Comparison of ENCODE assay signal across 12 cellular contexts in genomic region chr2:185338104-185338503, GRCh38.
DNase-seq lines count a peak whose midpoint lies in the region; TF ChIP-seq lines count a peak whose summit lies in the region.
"Had no signal": no experiment of that assay in that cellular context is flagged by ENCODE, and none has a peak within 500 bp of the region (broad histone marks: within the 10 kb centered on the region; RNA-seq: fewer than 3 reads in every experiment).

No MANE protein-coding gene starts in this region.

- CTCF ChIA-PET in mammary epithelial cell (lab: Charles Lee; ENCODE audit: low non-redundant PET), result no interaction called here
- CTCF ChIA-PET in activated naive CD4-positive, alpha-beta T cell treated with anti-CD3 and anti-CD28 coated beads, Interleukin-2, amount 10 ng/mL, durations not matched to agents 7 days and 5 days (lab: Charles Lee), result no interaction called here

- H3K9me3 Mint-ChIP-seq in activated naive CD4-positive, alpha-beta T cell treated with anti-CD3 and anti-CD28 coated beads, Interleukin-2, amount 10 ng/mL, durations not matched to agents 7 days and 5 days, result peaks cover 8% of the 10 kb centered on the region

- no peaks in the 10 kb centered on the region for H3K27me3 Mint-ChIP-seq in activated naive CD4-positive, alpha-beta T cell treated with anti-CD3 and anti-CD28 coated beads, Interleukin-2, amount 10 ng/mL, durations not matched to agents 7 days and 5 days
- H3K27me3 Mint-ChIP-seq: CD4-positive, alpha-beta memory T cell had no signal

- in situ Hi-C loops in mammary epithelial cell (cut with MboI; ENCODE audit: low sequenced_read_pairs in 2 of 2), result no loop called here

- no peaks in the 10 kb centered on the region for H3K36me3 ChIP-seq in mammary epithelial cell (ENCODE audit: insufficient read depth, low read length)
- H3K36me3 ChIP-seq: BE2C, HAP-1 had no signal

- H3K79me2 ChIP-seq in mammary epithelial cell (ENCODE audit: insufficient read depth, low read length), result no peaks in the 10 kb centered on the region

- H3K9ac ChIP-seq in mammary epithelial cell (ENCODE audit: insufficient read depth, low read length), result no peak overlapping the region

- H3K4me1 Mint-ChIP-seq in activated naive CD4-positive, alpha-beta T cell treated with anti-CD3 and anti-CD28 coated beads, Interleukin-2, amount 10 ng/mL, durations not matched to agents 7 days and 5 days, result no peaks in the 10 kb centered on the region
- H3K4me1 Mint-ChIP-seq: CD4-positive, alpha-beta memory T cell had no signal

- H3K9me3 ChIP-seq in mammary epithelial cell (replicated peaks; ENCODE audit: insufficient read depth, low read length), result no peaks in the 10 kb centered on the region
- H3K9me3 ChIP-seq: BE2C, HAP-1 had no signal

- H3K4me1 ChIP-seq in mammary epithelial cell (ENCODE audit: insufficient read depth, low read length), result peaks cover 12% of the 10 kb centered on the region
- H3K4me1 ChIP-seq: A549, BE2C, HAP-1 had no signal

- no peak overlapping the region for H3K4me2 ChIP-seq in mammary epithelial cell (ENCODE audit: insufficient read depth, low read depth, low read length)
- H3K4me2 ChIP-seq: A549 had no signal

- no TSS peak for BruUV-seq in mammary epithelial cell (replicated peaks; lab: Mats Ljungman, UMichigan)

- H3K27me3 ChIP-seq in mammary epithelial cell (ENCODE audit: insufficient read depth, low read length), result no peaks in the 10 kb centered on the region
- H3K27me3 ChIP-seq: BE2C had no signal

- peak; percentile 58 for DNase-seq in DMS53 (lab: John Stamatoyannopoulos, UW)
- DNase-seq in DMS53 treated with DMSO at 0.1 percent for 48 hours (lab: John Stamatoyannopoulos, UW; ENCODE audit: unreplicated experiment), result peak; percentile 21
- DNase-seq in mammary epithelial cell, result peak; percentile 93
- peak; percentile 12 for DNase-seq in kidney tubule cell (ENCODE audit: low spot score)
- DNase-seq in activated naive CD4-positive, alpha-beta T cell treated with anti-CD3 and anti-CD28 coated beads, Interleukin-2, amount 10 ng/mL, durations not matched to agents 7 days and 5 days, result no peak
- DNase-seq in NCI-H1694 (lab: John Stamatoyannopoulos, UW), result no peak
- DNase-seq: BE2C; CD4-positive, alpha-beta memory T cell; HFFc6 had no signal

- dilution Hi-C loops in mammary epithelial cell (cut with HindIII; ENCODE audit: low sequenced_read_pairs), result no loop called here

- no peaks in the 10 kb centered on the region for H4K20me1 ChIP-seq in mammary epithelial cell (ENCODE audit: insufficient read depth, low read length)

- peak overlapping the region; percentile 40 for H2AFZ ChIP-seq in mammary epithelial cell (ENCODE audit: low read depth, low read length)

- peak overlapping the region; percentile 18 for H3K27ac ChIP-seq in mammary epithelial cell (ENCODE audit: insufficient read depth, low read depth, low read length)
- H3K27ac ChIP-seq: A549, C4-2B had no signal

- no peak overlapping the region for H3K4me3 ChIP-seq in mammary epithelial cell (replicated peaks in 1 of 3; ENCODE audit: insufficient read depth in 1 of 3, low read depth in 2 of 3, low read length in 3 of 3)
- H3K4me3 ChIP-seq: A549, HAP-1 had no signal

- H3K27ac Mint-ChIP-seq in activated naive CD4-positive, alpha-beta T cell treated with anti-CD3 and anti-CD28 coated beads, Interleukin-2, amount 10 ng/mL, durations not matched to agents 7 days and 5 days, result no peak overlapping the region
- H3K27ac Mint-ChIP-seq: CD4-positive, alpha-beta memory T cell; HFFc6 had no signal

- 35% methylated on average over 2 of the region's 2 CpGs for WGBS in mammary epithelial cell (ENCODE audit: low coverage, missing lambda C conversion rate)

- H3K4me3 Mint-ChIP-seq in activated naive CD4-positive, alpha-beta T cell treated with anti-CD3 and anti-CD28 coated beads, Interleukin-2, amount 10 ng/mL, durations not matched to agents 7 days and 5 days, result no peak overlapping the region
- H3K4me3 Mint-ChIP-seq: CD4-positive, alpha-beta memory T cell; HFFc6 had no signal

- intact Hi-C loops in mammary epithelial cell (cut with micrococcal nuclease), result no loop called here

- no peaks in the 10 kb centered on the region for H3K36me3 Mint-ChIP-seq in activated naive CD4-positive, alpha-beta T cell treated with anti-CD3 and anti-CD28 coated beads, Interleukin-2, amount 10 ng/mL, durations not matched to agents 7 days and 5 days
- H3K36me3 Mint-ChIP-seq: CD4-positive, alpha-beta memory T cell had no signal

- TF ChIP-seq CTCF in mammary epithelial cell (conservative IDR thresholded peaks at IDR 0.05 in 1 of 2, IDR thresholded peaks at IDR 0.05 in 1 of 2; ENCODE audit: extremely low read depth in 1 of 2, insufficient read depth in 1 of 2, low read depth in 1 of 2, low read length in 2 of 2), result no peak

Comparison
In these comparisons a context has a peak if more than half of its experiments do, and no peak if none do; other contexts are left out.
1. DNase-seq: peak in DMS53 (single experiment), DMS53 treated with DMSO at 0.1 percent for 48 hours (single experiment), mammary epithelial cell (single experiment) and kidney tubule cell (single experiment); none in activated naive CD4-positive, alpha-beta T cell treated with anti-CD3 and anti-CD28 coated beads, Interleukin-2, amount 10 ng/mL, durations not matched to agents 7 days and 5 days (single experiment) and NCI-H1694 (single experiment).